Comparison of ENCODE assay signal across 8 cellular contexts in the genomic region with DNA sequence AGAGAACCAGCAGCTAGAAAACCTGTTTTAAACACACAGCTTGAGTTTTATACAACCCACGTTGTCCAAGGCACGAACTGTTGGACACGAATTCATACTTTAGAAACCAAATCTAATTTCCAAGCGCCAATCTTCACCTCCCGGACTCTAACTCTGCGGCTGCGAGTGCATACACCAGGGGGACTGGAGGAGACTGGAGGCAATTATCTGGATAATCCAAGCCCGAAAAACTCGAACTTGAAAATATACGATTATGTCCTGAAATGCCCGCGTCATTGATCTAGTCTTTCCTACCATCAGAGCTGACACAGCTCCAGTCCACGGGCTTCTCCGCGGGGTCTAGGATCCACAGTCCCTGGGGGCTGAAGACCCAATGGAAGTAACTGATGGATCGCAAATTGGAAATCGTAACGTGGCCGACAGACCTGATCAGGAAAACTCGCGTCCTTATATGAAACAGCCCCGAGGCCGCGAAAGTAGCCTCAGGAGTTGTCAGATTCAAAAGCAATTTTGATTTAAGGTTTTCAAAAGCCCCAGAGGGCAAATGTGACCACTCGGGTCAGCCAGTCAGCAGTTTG. TPM values are rescaled to one million over a fixed set of nuclear protein-coding genes. Genes with fewer than 3 reads are reported as not detected.
DNase-seq lines count a peak whose midpoint lies in the region; ATAC-seq and TF ChIP-seq lines count a peak whose summit lies in the region.

No MANE protein-coding gene starts in this region.

- H3K4me1 ChIP-seq in smooth muscle cell (ENCODE audit: low read depth) = peaks cover 29% of the 10 kb centered on the region

- H3K27ac Mint-ChIP-seq in activated T-cell treated with anti-CD3 and anti-CD28 coated beads, Interleukin-2, amount 50 U/mL, for 72 hours = no peak overlapping the region

- peaks cover 6% of the 10 kb centered on the region for H3F3A ChIP-seq in smooth muscle cell (ENCODE audit: low read depth)

- H3K27me3 Mint-ChIP-seq in activated T-cell treated with anti-CD3 and anti-CD28 coated beads, Interleukin-2, amount 50 U/mL, for 72 hours (ENCODE audit: low read depth) = peaks cover 62% of the 10 kb centered on the region

- TF ChIP-seq CTCF in smooth muscle cell (IDR thresholded peaks at IDR 0.05; ENCODE audit: borderline replicate concordance, insufficient read depth, poor library complexity, severe bottlenecking) = no peak

- peaks cover 84% of the 10 kb centered on the region for H3K27me3 ChIP-seq in MG63
- no peaks in the 10 kb centered on the region for H3K27me3 ChIP-seq in smooth muscle cell (ENCODE audit: low read depth)

- H3K4me1 Mint-ChIP-seq in activated T-cell treated with anti-CD3 and anti-CD28 coated beads, Interleukin-2, amount 50 U/mL, for 72 hours (ENCODE audit: low read depth) = peaks cover 54% of the 10 kb centered on the region

- no peak for ATAC-seq in activated T-cell treated with anti-CD3 and anti-CD28 coated beads, Interleukin-2, amount 50 U/mL, for 72 hours (replicated peaks in 1 of 2)
- ATAC-seq in GM21526 (IDR thresholded peaks at IDR 0.05; ENCODE audit: low FRiP score, unreplicated experiment) = no peak

- peak overlapping the region; percentile 88 for H3K4me2 ChIP-seq in smooth muscle cell

- H4K20me1 ChIP-seq in smooth muscle cell (ENCODE audit: low read depth) = no peaks in the 10 kb centered on the region

- H3K27ac ChIP-seq in smooth muscle cell (ENCODE audit: low read depth) = peak overlapping the region; percentile 50

- H3K36me3 Mint-ChIP-seq in activated T-cell treated with anti-CD3 and anti-CD28 coated beads, Interleukin-2, amount 50 U/mL, for 72 hours (ENCODE audit: insufficient read depth in 2 of 2) = peaks cover 0 to 1% of the 10 kb centered on the region in 2 donors

- peaks cover 35% of the 10 kb centered on the region for H3K79me2 ChIP-seq in smooth muscle cell (ENCODE audit: low read depth)

- peak overlapping the region; percentile 87 to 93 for H3K4me3 Mint-ChIP-seq in activated T-cell treated with anti-CD3 and anti-CD28 coated beads, Interleukin-2, amount 50 U/mL, for 72 hours

- H3K4me3 ChIP-seq in MG63 (peak overlapping the region; percentile 56), iPS-11a (ENCODE audit: low read depth, low read length) (peak overlapping the region; percentile 60), smooth muscle cell (peak overlapping the region; percentile 87)

- under 1% methylated on average over 25 of the region's 25 CpGs for WGBS in smooth muscle cell (ENCODE audit: low lambda C conversion rate)

- peak overlapping the region; percentile 62 for H3K9ac ChIP-seq in smooth muscle cell (ENCODE audit: low read depth)

- peak; percentile 59 for DNase-seq in ELF-1 (ENCODE audit: low read depth, low spot score)
- DNase-seq in MG63 = no peak
- DNase-seq in activated T-cell treated with anti-CD3 and anti-CD28 coated beads, Interleukin-2, amount 50 U/mL, for 72 hours = peak in 1 of 2 donors; percentile 16
- no peak for DNase-seq in smooth muscle cell (lab: John Stamatoyannopoulos, UW; ENCODE audit: unreplicated experiment)
- no peak for DNase-seq in activated effector memory CD4-positive, alpha-beta T cell treated with Interleukin-2 at 50 U/mL for 16 hours
- no peak for DNase-seq in A172 (ENCODE audit: low spot score)

- H3K36me3 ChIP-seq in MG63 (no peaks in the 10 kb centered on the region), smooth muscle cell (ENCODE audit: low read depth) (no peaks in the 10 kb centered on the region)

- peak overlapping the region; percentile 94 for H2AFZ ChIP-seq in smooth muscle cell (ENCODE audit: low read depth)

- H3K9me3 ChIP-seq in MG63 = no peaks in the 10 kb centered on the region
- H3K9me3 ChIP-seq in smooth muscle cell (replicated peaks; ENCODE audit: low read depth) = no peaks in the 10 kb centered on the region

- no peaks in the 10 kb centered on the region for H3K9me3 Mint-ChIP-seq in activated T-cell treated with anti-CD3 and anti-CD28 coated beads, Interleukin-2, amount 50 U/mL, for 72 hours

RNA-seq across cellular contexts. Expression of a gene that starts 0.8 kb away (rescaled TPM):
- not detected in 2 replicates for total RNA-seq in MG63 (2014; rRNA removed; shearing (Covaris generic); ENCODE audit: low replicate concordance)
- total RNA-seq in activated T-cell treated with anti-CD3 and anti-CD28 coated beads, Interleukin-2, amount 50 U/mL, for 72 hours = under 1 TPM in 1 of 2 donors, not detected in 1; 0.12 TPM
- total RNA-seq in smooth muscle cell = 17.2 and 21.2 TPM in 2 replicates
- polyA plus RNA-seq in smooth muscle cell = 23.6 and 35.2 TPM in 2 replicates
- not detected in 2 replicates for total RNA-seq in A172 (2014; rRNA removed; shearing (Covaris generic))

RNA-seq across cellular contexts. Expression of a gene that starts 42.1 kb away (rescaled TPM):
- total RNA-seq in MG63 (2014; rRNA removed; shearing (Covaris generic); ENCODE audit: low replicate concordance) = 6.7 and 10.6 TPM in 2 replicates
- 10 to 100 TPM; 59.6 to 69.1 TPM for total RNA-seq in activated T-cell treated with anti-CD3 and anti-CD28 coated beads, Interleukin-2, amount 50 U/mL, for 72 hours
- total RNA-seq in smooth muscle cell = 44.0 and 57.8 TPM in 2 replicates
- polyA plus RNA-seq in smooth muscle cell = 35.7 and 38.1 TPM in 2 replicates
- 5.9 and 9.9 TPM in 2 replicates for total RNA-seq in A172 (2014; rRNA removed; shearing (Covaris generic))

Comparison
In these comparisons a context has a peak if more than half of its experiments do, and no peak if none do; other contexts are left out.
1. RNA of a gene that starts 0.8 kb away (total RNA-seq): 17.2 to 21.2 TPM in smooth muscle cell; 0.12 TPM in activated T-cell treated with anti-CD3 and anti-CD28 coated beads, Interleukin-2, amount 50 U/mL, for 72 hours, not detected in A172 and not detected in MG63; every median in the first group is over 10 times any median in the second.
2. Peak in every context shown above with its lines, with median percentiles within 50 percentile points of each other: H3K4me3 ChIP-seq.